ENCODE assay signal across 8 cellular contexts in the genomic region with DNA sequence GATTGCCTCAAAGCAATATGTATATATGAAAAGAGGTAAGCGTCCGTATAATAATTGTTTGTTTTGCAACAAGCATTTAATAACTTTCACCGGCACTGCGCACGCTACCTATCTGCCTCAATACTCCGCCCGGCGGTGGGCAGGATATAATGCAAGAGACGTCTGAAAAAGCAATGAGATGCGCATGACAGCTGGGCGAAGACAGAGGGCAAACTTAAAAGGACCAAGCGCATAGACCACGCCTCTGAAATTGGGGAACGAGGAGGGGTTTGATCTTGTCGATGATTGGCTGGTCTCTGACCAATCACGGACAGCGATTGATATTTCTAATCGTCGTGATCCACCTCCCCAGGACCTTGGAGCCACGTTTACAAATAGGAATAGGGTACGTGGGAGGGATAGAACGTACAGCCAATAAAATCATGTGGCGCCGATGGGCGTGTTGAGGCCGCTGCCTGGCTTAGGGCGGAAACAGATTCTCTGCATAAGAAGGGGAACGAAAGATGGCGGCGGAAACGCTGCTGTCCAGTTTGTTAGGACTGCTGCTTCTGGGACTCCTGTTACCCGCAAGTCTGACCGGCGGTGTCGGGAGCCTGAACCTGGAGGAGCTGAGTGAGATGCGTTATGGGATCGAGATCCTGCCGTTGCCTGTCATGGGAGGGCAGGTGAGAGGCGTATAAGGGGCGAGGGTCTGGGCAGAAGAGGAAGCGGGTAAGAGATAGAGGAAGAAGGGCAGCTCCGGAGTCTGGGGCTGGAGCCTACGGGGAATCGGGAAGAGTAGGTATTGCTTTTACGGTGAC. TPM values are rescaled to one million over a fixed set of nuclear protein-coding genes. Genes with fewer than 3 reads are reported as not detected.
DNase-seq lines count a peak whose midpoint lies in the region; ATAC-seq and TF ChIP-seq lines count a peak whose summit lies in the region.

A gene with protein sequence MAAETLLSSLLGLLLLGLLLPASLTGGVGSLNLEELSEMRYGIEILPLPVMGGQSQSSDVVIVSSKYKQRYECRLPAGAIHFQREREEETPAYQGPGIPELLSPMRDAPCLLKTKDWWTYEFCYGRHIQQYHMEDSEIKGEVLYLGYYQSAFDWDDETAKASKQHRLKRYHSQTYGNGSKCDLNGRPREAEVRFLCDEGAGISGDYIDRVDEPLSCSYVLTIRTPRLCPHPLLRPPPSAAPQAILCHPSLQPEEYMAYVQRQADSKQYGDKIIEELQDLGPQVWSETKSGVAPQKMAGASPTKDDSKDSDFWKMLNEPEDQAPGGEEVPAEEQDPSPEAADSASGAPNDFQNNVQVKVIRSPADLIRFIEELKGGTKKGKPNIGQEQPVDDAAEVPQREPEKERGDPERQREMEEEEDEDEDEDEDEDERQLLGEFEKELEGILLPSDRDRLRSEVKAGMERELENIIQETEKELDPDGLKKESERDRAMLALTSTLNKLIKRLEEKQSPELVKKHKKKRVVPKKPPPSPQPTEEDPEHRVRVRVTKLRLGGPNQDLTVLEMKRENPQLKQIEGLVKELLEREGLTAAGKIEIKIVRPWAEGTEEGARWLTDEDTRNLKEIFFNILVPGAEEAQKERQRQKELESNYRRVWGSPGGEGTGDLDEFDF (plus strand): TSS at position 474 of the 800 bp plus-strand sequence. CDS start 30 bp downstream, at position 504.

- intact Hi-C loops in heart left ventricle (cut with DNase I), result loop anchor here in 3 of 10 donors (5.0 to 10.0 kb wide), 3 partner anchors 58 to 112 kb away; a partner anchor contains a TSS

- peaks cover 0 to 35% (median 29%) of the 10 kb centered on the region in 9 donors for H3K36me3 ChIP-seq in heart left ventricle
- peaks cover 9 to 33% (median 24%) of the 10 kb centered on the region in 4 donors for H3K36me3 ChIP-seq in upper lobe of left lung

- H3K27me3 ChIP-seq in heart left ventricle, result peaks cover 0 to 4% (median 0%) of the 10 kb centered on the region in 9 donors
- H3K27me3 ChIP-seq in upper lobe of left lung, result no peaks in the 10 kb centered on the region

- H3K9me3 ChIP-seq in heart left ventricle, result peaks cover 0 to 4% (median 0%) of the 10 kb centered on the region in 12 donors
- no peaks in the 10 kb centered on the region for H3K9me3 ChIP-seq in upper lobe of left lung

- H3K27ac ChIP-seq in adipose tissue (ENCODE audit: low read depth, low read length) (no peak within 1 kb of the TSS), heart left ventricle (peak within 1 kb of the TSS; percentile 22 to 85 (median 76)), upper lobe of left lung (peak within 1 kb of the TSS; percentile 78 to 91 (median 84))

- no peak for TF ChIP-seq EP300 in upper lobe of left lung (IDR thresholded peaks at IDR 0.05)

- H3K4me3 ChIP-seq in heart left ventricle (peak within 1 kb of the TSS; percentile 43 to 96 (median 88)), upper lobe of left lung (peak within 1 kb of the TSS; percentile 76 to 92 (median 88))

- TF ChIP-seq CTCF in GM12874 (IDR thresholded peaks at IDR 0.05; ENCODE audit: insufficient read depth, low read depth, low read length) (peak; percentile 57), heart left ventricle (IDR thresholded peaks at IDR 0.05) (peak; percentile 64 to 91 (median 76)), upper lobe of left lung (IDR thresholded peaks at IDR 0.05) (peak; percentile 63 to 86 (median 82))

- peak; percentile 99 to 100 (median 99) for DNase-seq in NCI-H1417 (lab: John Stamatoyannopoulos, UW)
- peak; percentile 99 to 100 for DNase-seq in SW 1271 (lab: John Stamatoyannopoulos, UW)
- peak; percentile 93 to 98 (median 97) for DNase-seq in heart left ventricle
- DNase-seq in pons (ENCODE audit: low spot score), result peak; percentile 100
- DNase-seq in upper lobe of left lung, result peak; percentile 79 to 99

- ATAC-seq in HG02763 (IDR thresholded peaks at IDR 0.05; ENCODE audit: unreplicated experiment) (peak; percentile 97), heart left ventricle (peak; percentile 98 to 99 (median 99)), upper lobe of left lung (ENCODE audit: low FRiP score in 2 of 2) (peak; percentile 99 to 100)

- WGBS in adipose tissue, 3 donors, result 0 to 1% (median 0%) methylated on average over 45 of the region's 45 CpGs
- 0% methylated on average over 45 of the region's 45 CpGs for WGBS in heart left ventricle, 4 donors
- 0% methylated on average over 44 to 45 of the region's 45 CpGs for WGBS in upper lobe of left lung, 2 donors

- peak in 1 of 2 donors; percentile 82 for TF ChIP-seq POLR2A in heart left ventricle (IDR thresholded peaks at IDR 0.05)
- TF ChIP-seq POLR2A in upper lobe of left lung (IDR thresholded peaks at IDR 0.05), result peak in 3 of 4 donors; percentile 73 to 89 (median 81)

- H3K4me1 ChIP-seq in heart left ventricle, result peaks cover 0 to 15% (median 10%) of the 10 kb centered on the region in 12 donors
- peaks cover 13 to 21% (median 15%) of the 10 kb centered on the region in 4 donors for H3K4me1 ChIP-seq in upper lobe of left lung

RNA-seq across cellular contexts. Expression of the gene that starts here (rescaled TPM):
- polyA plus RNA-seq in adipose tissue (100 to 1,000 TPM; 176 to 204 (median 192) TPM), heart left ventricle (100 to 1,000 TPM in 1 of 2 donors, 10 to 100 TPM in 1; 89.4 to 196 TPM)
- total RNA-seq in heart left ventricle (100 to 1,000 TPM in 7 of 9 donors, 10 to 100 TPM in 2; 93.4 to 188 (median 130) TPM), upper lobe of left lung (100 to 1,000 TPM; 171 to 305 (median 278) TPM)
